ENCODE assay signal across 10 cellular contexts in genomic region chr3:183185696-183186095, GRCh38. TPM values are rescaled to one million over a fixed set of nuclear protein-coding genes. Genes with fewer than 3 reads are reported as not detected.
A peak's percentile ranks its signal among the peaks of the same experiment; 100 is the strongest.
DNase-seq lines count a peak whose midpoint lies in the region; ATAC-seq and TF ChIP-seq lines count a peak whose summit lies in the region.
"Had no signal": no experiment of that assay in that cellular context is flagged by ENCODE, and none has a peak within 500 bp of the region (broad histone marks: within the 10 kb centered on the region; RNA-seq: fewer than 3 reads in every experiment).

No MANE protein-coding gene starts in this region.

- H3K9me3 Mint-ChIP-seq in stimulated activated memory B cell treated with anti-CD40 and anti-IgM and Interleukin-4, amounts not matched to agents 10 μg/mL and 1 μg/mL and 100 μg/mL, for 72 hours = no peaks in the 10 kb centered on the region

- H3K27ac ChIP-seq in GM23248 (no peak overlapping the region), foreskin keratinocyte (peak overlapping the region; percentile 45)

- H3K36me3 Mint-ChIP-seq in stimulated activated memory B cell treated with anti-CD40 and anti-IgM and Interleukin-4, amounts not matched to agents 10 μg/mL and 1 μg/mL and 100 μg/mL, for 72 hours = no peaks in the 10 kb centered on the region

- no peak overlapping the region for H3K4me3 Mint-ChIP-seq in stimulated activated memory B cell treated with anti-CD40 and anti-IgM and Interleukin-4, amounts not matched to agents 10 μg/mL and 1 μg/mL and 100 μg/mL, for 72 hours

- H3K4me2 ChIP-seq in GM23248 (ENCODE audit: unreplicated experiment) = peak overlapping the region; percentile 40

- H3K4me3 ChIP-seq in GM23248 = peak overlapping the region; percentile 18; the same call in 1 of the 2 replicates

- peaks cover 68% of the 10 kb centered on the region for H3K27me3 Mint-ChIP-seq in stimulated activated memory B cell treated with anti-CD40 and anti-IgM and Interleukin-4, amounts not matched to agents 10 μg/mL and 1 μg/mL and 100 μg/mL, for 72 hours

- POLR2A ChIA-PET in HEK293T (lab: Yijun Ruan, JAX) = no interaction called here

- H3K79me2 ChIP-seq in GM23248 (ENCODE audit: insufficient read depth) = no peaks in the 10 kb centered on the region

- peaks cover 11% of the 10 kb centered on the region; the same call in 1 of the 2 replicates for H3F3A ChIP-seq in GM23248 (ENCODE audit: insufficient read depth)

- H3K4me1 Mint-ChIP-seq in stimulated activated memory B cell treated with anti-CD40 and anti-IgM and Interleukin-4, amounts not matched to agents 10 μg/mL and 1 μg/mL and 100 μg/mL, for 72 hours = peaks cover 11% of the 10 kb centered on the region

- H3K36me3 ChIP-seq in GM23248 (ENCODE audit: low read depth) = no peaks in the 10 kb centered on the region

- peak; percentile 82 for ATAC-seq in SK-N-SH treated with all-trans-retinoic acid at 6 μM for 48 hours
- ATAC-seq in foreskin keratinocyte = peak; percentile 20
- no peak for ATAC-seq in GM18861 (IDR thresholded peaks at IDR 0.05; ENCODE audit: unreplicated experiment)
- no peak for ATAC-seq in stimulated activated memory B cell treated with anti-CD40 and anti-IgM and Interleukin-4, amounts not matched to agents 10 μg/mL and 1 μg/mL and 100 μg/mL, for 72 hours

- H3K9me3 ChIP-seq in GM23248 (ENCODE audit: low read depth) = no peaks in the 10 kb centered on the region

- TF ChIP-seq CTCF in AG09319 (IDR thresholded peaks at IDR 0.05; ENCODE audit: low read depth, low read length) = no peak
- TF ChIP-seq CTCF in foreskin keratinocyte (conservative IDR thresholded peaks at IDR 0.05) = no peak

- in situ Hi-C loops in GM23248 (cut with MboI) = no loop called here

- 0% methylated on average over 4 of the region's 4 CpGs for WGBS in GM23248 (ENCODE audit: low coverage in 1 of 2, low lambda C conversion rate in 2 of 2, missing lambda C conversion rate in 2 of 2), 2 experiments

- DNase-seq in AG09319 (ENCODE audit: extremely low read depth, low read depth) = peak; percentile 59
- peak; percentile 85 for DNase-seq in GM23248
- DNase-seq in foreskin keratinocyte = peak in 1 of 2 donors; percentile 61
- DNase-seq in mesenteric fat pad (ENCODE audit: low spot score) = no peak
- DNase-seq in HEK293T (ENCODE audit: extremely low spot score) = no peak
- DNase-seq: effector CD8-positive, alpha-beta T cell; NCI-H774 had no signal

- peaks cover 15% of the 10 kb centered on the region for H3K4me1 ChIP-seq in GM23248 (ENCODE audit: insufficient read depth)
- H3K4me1 ChIP-seq in foreskin keratinocyte = peaks cover 11% of the 10 kb centered on the region

- H3K27me3 ChIP-seq in GM23248 (replicated peaks; ENCODE audit: insufficient read depth) (no peaks in the 10 kb centered on the region), foreskin keratinocyte (no peaks in the 10 kb centered on the region)

- no peak overlapping the region for H2AFZ ChIP-seq in GM23248

- no peak overlapping the region for H3K9ac ChIP-seq in GM23248

- no peaks in the 10 kb centered on the region for H4K20me1 ChIP-seq in GM23248 (ENCODE audit: insufficient read depth)

- CTCF ChIA-PET in HEK293T (lab: Yijun Ruan, JAX) = interaction anchor here (0.6 to 3.4 kb wide), 4 partner anchors 63 to 222 kb away, joined by 3 to 31 read pairs (median 4); no protein-coding TSS in a partner anchor

- no peaks in the 10 kb centered on the region for H3K9me2 ChIP-seq in GM23248 (ENCODE audit: insufficient read depth)

- H3K27ac Mint-ChIP-seq in stimulated activated memory B cell treated with anti-CD40 and anti-IgM and Interleukin-4, amounts not matched to agents 10 μg/mL and 1 μg/mL and 100 μg/mL, for 72 hours = no peak overlapping the region

TF ChIP-seq in SK-N-SH treated with all-trans-retinoic acid at 6 μM for 48 hours, 23 proteins besides CTCF, POLR2A, EP300 and RAD21:
- TF ChIP-seq ZC3H10 (CRISPR knock-in tag; IDR thresholded peaks at IDR 0.05) = no peak
- no peak for TF ChIP-seq TOX (CRISPR knock-in tag; IDR thresholded peaks at IDR 0.05; ENCODE audit: borderline replicate concordance)
- TF ChIP-seq ISL1 (CRISPR knock-in tag; IDR thresholded peaks at IDR 0.05) = peak; percentile 46; the same call in 1 of the 2 replicates

TF ChIP-seq in HEK293T, 16 proteins besides CTCF, POLR2A, EP300 and RAD21:
- no peak for TF ChIP-seq FOXA1 (IDR thresholded peaks at IDR 0.05)
- no peak for TF ChIP-seq ARNT (IDR thresholded peaks at IDR 0.05)
- TF ChIP-seq FOXK2 (IDR thresholded peaks at IDR 0.05) = no peak
- TF ChIP-seq PKNOX1 (IDR thresholded peaks at IDR 0.05) = no peak
- TF ChIP-seq LEF1 (IDR thresholded peaks at IDR 0.05; ENCODE audit: borderline replicate concordance) = no peak
- no peak for TF ChIP-seq BHLHE40 (IDR thresholded peaks at IDR 0.05; ENCODE audit: borderline replicate concordance)
- no peak for TF ChIP-seq CTBP1 (IDR thresholded peaks at IDR 0.05; ENCODE audit: borderline replicate concordance)
- TF ChIP-seq SUZ12 (IDR thresholded peaks at IDR 0.05) = no peak
- TF ChIP-seq FOXM1 (IDR thresholded peaks at IDR 0.05; ENCODE audit: borderline replicate concordance) = no peak
- no peak for TF ChIP-seq L3MBTL2 (conservative IDR thresholded peaks at IDR 0.05)
- no peak for TF ChIP-seq ZNF384 (IDR thresholded peaks at IDR 0.05)
- TF ChIP-seq ELF4 (IDR thresholded peaks at IDR 0.05) = no peak
- TF ChIP-seq SP1 (IDR thresholded peaks at IDR 0.05) = no peak
- no peak for TF ChIP-seq HDGF (IDR thresholded peaks at IDR 0.05; ENCODE audit: borderline replicate concordance)
- TF ChIP-seq NFRKB (IDR thresholded peaks at IDR 0.05) = no peak
- TF ChIP-seq TARDBP (IDR thresholded peaks at IDR 0.05) = no peak

RNA-seq across cellular contexts. Expression of gene LAMP3, which starts 23.2 kb away (rescaled TPM):
- 0.65 TPM in 1 of 2 replicates, not detected in the other for total RNA-seq in GM23248 (2014; rRNA removed; shearing (Covaris generic))
- polyA plus RNA-seq in GM23248 (2016; fragmentation: Nextera tagmentation; extraction: Ambion mirVana) (0.08 TPM in 1 of 2 replicates, not detected in the other), foreskin keratinocyte (2.1 and 2.5 TPM in 2 replicates)
- total RNA-seq in foreskin keratinocyte (3.4 and 4.0 TPM in 2 replicates), mesenteric fat pad (not detected)

Comparison
In these comparisons a context has a peak if more than half of its experiments do, and no peak if none do; other contexts are left out.
1. DNase-seq: peak in AG09319 (single experiment) and GM23248 (single experiment); none in mesenteric fat pad (single experiment) and HEK293T (single experiment).
2. ATAC-seq: peak in SK-N-SH treated with all-trans-retinoic acid at 6 μM for 48 hours (single experiment) and foreskin keratinocyte (single experiment); none in GM18861 (single experiment) and stimulated activated memory B cell treated with anti-CD40 and anti-IgM and Interleukin-4, amounts not matched to agents 10 μg/mL and 1 μg/mL and 100 μg/mL, for 72 hours (single experiment).